8 cellular contexts compared by ENCODE assay signal in the genomic region with DNA sequence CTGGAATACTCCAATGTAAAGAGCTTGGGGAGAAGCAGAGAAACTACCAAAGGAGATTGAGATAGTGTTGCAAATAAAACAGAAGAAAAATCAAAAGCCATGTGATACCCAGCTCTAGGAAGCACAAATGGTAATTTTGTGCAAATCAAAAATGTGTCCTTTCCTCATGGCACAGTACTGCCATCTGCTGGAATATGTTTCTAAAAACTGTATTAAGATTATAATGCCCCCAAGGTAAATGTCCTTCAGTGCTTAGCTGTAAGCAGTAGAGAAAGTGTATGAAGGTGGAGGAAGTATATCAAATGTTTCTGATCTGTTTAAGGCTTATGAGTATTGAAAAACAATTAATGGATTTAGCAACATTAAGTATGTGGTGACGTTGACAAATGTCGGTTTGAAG.
A peak's percentile ranks its signal among the peaks of the same experiment; 100 is the strongest.
DNase-seq lines count a peak whose midpoint lies in the region; TF ChIP-seq lines count a peak whose summit lies in the region.
"Not testable (repeated sequence)": the region's sequence is repeated elsewhere in the genome, so short reads cannot be mapped to it uniquely, and the experiment has no call there.

No MANE protein-coding gene starts in this region.

- in situ Hi-C loops in astrocyte of the spinal cord (cut with HindIII; ENCODE audit: low sequenced_read_pairs), result not testable (repeated sequence)

- not testable (repeated sequence) for H3K4me3 ChIP-seq in astrocyte of the spinal cord (ENCODE audit: low read depth, low read length)

- TF ChIP-seq CTCF in GM12873 (IDR thresholded peaks at IDR 0.05; ENCODE audit: insufficient read depth, low read depth, low read length, missing control alignments) (peak; percentile 30), astrocyte of the spinal cord (IDR thresholded peaks at IDR 0.05; ENCODE audit: low read depth, low read length) (peak; percentile 2)

- peak; percentile 4 for DNase-seq in COLO829 (ENCODE audit: low spot score)
- DNase-seq in M059J (ENCODE audit: low read depth), result peak; percentile 26
- DNase-seq in NCI-H2196 (lab: John Stamatoyannopoulos, UW; ENCODE audit: unreplicated experiment), result peak; percentile 32
- peak; percentile 39 for DNase-seq in RKO (ENCODE audit: low spot score)
- DNase-seq in astrocyte of the spinal cord (ENCODE audit: low read depth, low spot score), result not testable (repeated sequence)
- DNase-seq in foreskin melanocyte, result peak; percentile 14
- DNase-seq in myocyte (ENCODE audit: low read depth), result peak; percentile 21
